Comparison of ENCODE assay signal across 8 cellular contexts in the genomic region with DNA sequence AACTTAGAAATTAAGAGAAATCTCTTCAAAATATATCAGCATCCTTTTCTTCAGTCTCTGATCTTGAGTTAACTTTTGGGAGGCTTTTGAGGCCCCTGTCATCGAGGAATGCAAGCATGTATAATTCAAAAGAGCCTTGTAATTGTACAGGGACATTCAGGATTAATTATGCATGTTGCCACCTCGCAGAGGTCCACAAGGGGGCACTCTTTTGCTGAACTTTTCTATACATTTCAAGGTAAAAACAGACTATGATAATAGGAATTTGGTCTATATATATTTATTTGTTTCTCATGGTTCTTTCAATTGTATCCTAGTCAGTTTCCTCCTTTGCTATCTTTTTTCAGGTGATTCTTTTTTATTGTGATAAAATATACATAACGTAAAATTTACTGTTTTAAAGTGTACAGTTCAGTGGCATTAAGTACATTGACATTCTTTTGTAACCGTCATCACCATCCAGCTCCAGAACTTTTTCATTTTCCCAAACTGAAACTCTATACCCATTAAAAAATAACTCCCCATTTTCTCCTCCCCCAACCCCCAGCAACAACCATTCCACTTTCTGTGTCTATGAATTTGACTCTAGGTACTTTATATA. TPM values are rescaled to one million over a fixed set of nuclear protein-coding genes. Genes with fewer than 3 reads are reported as not detected.
DNase-seq lines count a peak whose midpoint lies in the region; ATAC-seq and FAIRE-seq lines count a peak whose summit lies in the region.

No MANE protein-coding gene starts in this region.

- peak; percentile 8 for FAIRE-seq in frontal cortex (lab: Jason Lieb, UNC)

- no peaks in the 10 kb centered on the region for H3K36me3 Mint-ChIP-seq in CD4-positive, alpha-beta memory T cell

- no peak overlapping the region for H3K27ac Mint-ChIP-seq in CD4-positive, alpha-beta memory T cell

- POLR2A ChIA-PET in CD4-positive, alpha-beta memory T cell (lab: Charles Lee; ENCODE audit: partially characterized antibody) = no interaction called here

- no peaks in the 10 kb centered on the region for H3K27me3 ChIP-seq in CD4-positive, alpha-beta memory T cell (ENCODE audit: insufficient read depth, low read length)
- 0 out of 2 replicates have a peak, but pooled peaks cover 2% of the 10 kb centered on the region for H3K27me3 ChIP-seq in HAP-1 (ENCODE audit: low read depth)

- H3K27me3 Mint-ChIP-seq in CD4-positive, alpha-beta memory T cell = peaks cover 2 to 5% of the 10 kb centered on the region in 2 donors

- no peak for ATAC-seq in HG02970 (IDR thresholded peaks at IDR 0.05; ENCODE audit: low FRiP score, unreplicated experiment)
- no peak for ATAC-seq in HG02981 (IDR thresholded peaks at IDR 0.05; ENCODE audit: unreplicated experiment)

- H3K4me3 ChIP-seq in CD4-positive, alpha-beta memory T cell (ENCODE audit: low read length in 2 of 2) = no peak overlapping the region
- H3K4me3 ChIP-seq in HAP-1 = no peak overlapping the region

- H3K4me1 ChIP-seq in CD4-positive, alpha-beta memory T cell (ENCODE audit: insufficient read depth, low read length) = no peaks in the 10 kb centered on the region
- H3K4me1 ChIP-seq in HAP-1 = peaks cover 4% of the 10 kb centered on the region

- in situ Hi-C loops in HAP-1 (cut with MboI; ENCODE audit: low sequenced_read_pairs) = loop anchor here (25.0 kb wide), 1 partner anchor 159 kb away; no protein-coding TSS in a partner anchor

- no peaks in the 10 kb centered on the region for H3K36me3 ChIP-seq in CD4-positive, alpha-beta memory T cell (ENCODE audit: insufficient read depth, low read length)
- H3K36me3 ChIP-seq in HAP-1 (replicated peaks) = no peaks in the 10 kb centered on the region

- H3K4me3 Mint-ChIP-seq in CD4-positive, alpha-beta memory T cell = no peak overlapping the region

- H3K4me1 Mint-ChIP-seq in CD4-positive, alpha-beta memory T cell = peaks cover 0 to 1% (median 0%) of the 10 kb centered on the region in 4 donors

- H3K9me3 ChIP-seq in CD4-positive, alpha-beta memory T cell (ENCODE audit: control insufficient read depth in 1 of 2, low read length in 2 of 2) = no peaks in the 10 kb centered on the region
- no peaks in the 10 kb centered on the region for H3K9me3 ChIP-seq in HAP-1

- DNase-seq in CD4-positive, alpha-beta memory T cell = peak in 3 of 5 donors; percentile 23 to 37 (median 29)
- peak; percentile 61 to 74 for DNase-seq in HAP-1 (ENCODE audit: low spot score in 2 of 2)
- DNase-seq in NCI-H748 (lab: John Stamatoyannopoulos, UW; ENCODE audit: unreplicated experiment) = peak; percentile 52
- peak; percentile 41 for DNase-seq in activated CD8-positive, alpha-beta memory T cell treated with anti-CD3 and anti-CD28 coated beads, Interleukin-2, amount 50 U/mL, for 4 hours
- DNase-seq in frontal cortex (ENCODE audit: low spot score in 2 of 2) = no peak
- peak; percentile 38 for DNase-seq in pons (ENCODE audit: low spot score)

- intact Hi-C loops in CD4-positive, alpha-beta memory T cell (cut with micrococcal nuclease) = loop anchor here (2.0 kb wide), 1 partner anchor 160 kb away; no protein-coding TSS in a partner anchor

- CTCF ChIA-PET in CD4-positive, alpha-beta memory T cell (lab: Charles Lee; ENCODE audit: partially characterized antibody) = interaction anchor here (0.6 to 1.4 kb wide), 4 partner anchors 10 to 421 kb away, joined by 3 to 4 read pairs (median 3); no protein-coding TSS in a partner anchor

- no peaks in the 10 kb centered on the region for H3K9me3 Mint-ChIP-seq in CD4-positive, alpha-beta memory T cell

- no peak overlapping the region for H3K27ac ChIP-seq in CD4-positive, alpha-beta memory T cell (ENCODE audit: low read depth, low read length)

RNA-seq across cellular contexts. Expression of gene SLC2A13, which starts 47.0 kb away (rescaled TPM):
- 1 to 10 TPM; 5.7 to 6.1 TPM for total RNA-seq in CD4-positive, alpha-beta memory T cell
- polyA plus RNA-seq in CD4-positive, alpha-beta memory T cell = 1 to 10 TPM; 2.3 to 2.8 TPM
- total RNA-seq in frontal cortex = 98.6 TPM

Comparison
In these comparisons a context has a peak if more than half of its experiments do, and no peak if none do; other contexts are left out.
1. DNase-seq: peak in CD4-positive, alpha-beta memory T cell (3 of 5), HAP-1 (2 of 2), NCI-H748 (single experiment), activated CD8-positive, alpha-beta memory T cell treated with anti-CD3 and anti-CD28 coated beads, Interleukin-2, amount 50 U/mL, for 4 hours (single experiment) and pons (single experiment); none in frontal cortex (0 of 2).
2. RNA of gene SLC2A13, which starts 47.0 kb away (total RNA-seq): 98.6 TPM in frontal cortex (single experiment); 5.7 to 6.1 TPM in CD4-positive, alpha-beta memory T cell; every median in the first group is over 10 times any median in the second.